8 cellular contexts compared by ENCODE assay signal in the genomic region with DNA sequence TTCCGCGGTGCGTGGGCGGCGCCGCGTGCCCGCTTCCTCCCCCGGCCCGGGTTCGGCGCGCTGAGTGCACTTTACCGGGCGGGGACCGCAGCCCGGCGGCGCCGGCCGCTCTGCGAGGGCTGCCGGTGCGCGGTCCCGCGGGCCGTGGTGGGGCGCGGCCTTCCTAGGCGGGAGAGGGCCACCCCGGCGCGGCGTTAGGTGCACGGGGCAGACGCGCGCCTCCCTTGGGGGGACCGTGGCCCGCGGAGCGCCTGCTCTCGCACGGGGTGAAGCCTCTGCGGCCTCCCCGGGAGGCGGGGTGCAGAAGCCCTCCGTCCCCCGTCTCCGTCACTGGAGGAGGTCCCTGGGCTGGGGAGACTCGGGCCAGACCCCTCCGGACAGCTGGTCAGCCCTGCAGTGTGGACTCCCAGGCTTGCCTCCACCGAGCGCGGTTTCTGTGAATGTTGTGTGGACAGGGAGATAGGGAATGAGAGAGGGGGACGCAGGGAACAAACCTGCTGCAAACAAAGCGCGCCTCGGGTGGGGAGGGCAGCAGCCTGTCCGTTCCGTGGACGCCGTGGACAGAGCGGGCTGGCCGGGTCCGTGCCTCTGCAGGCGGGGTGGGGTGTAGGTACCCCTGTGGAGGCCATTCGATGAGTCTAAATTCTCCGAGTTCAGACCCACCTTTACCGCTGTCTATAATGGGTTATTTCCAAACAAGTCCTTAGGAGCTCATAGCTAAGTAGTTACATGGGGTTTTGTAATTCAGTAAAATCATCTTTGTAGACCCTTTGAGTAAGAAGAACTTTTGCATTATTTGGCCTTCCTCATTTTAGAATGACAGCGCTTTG. TPM values are rescaled to one million over a fixed set of nuclear protein-coding genes. Genes with fewer than 3 reads are reported as not detected.
DNase-seq lines count a peak whose midpoint lies in the region; ATAC-seq and TF ChIP-seq lines count a peak whose summit lies in the region.

No MANE protein-coding gene starts in this region.

- ATAC-seq in HG02610 (IDR thresholded peaks at IDR 0.05; ENCODE audit: unreplicated experiment): peak; percentile 21
- peak; percentile 9 for ATAC-seq in upper lobe of right lung

- peak overlapping the region; percentile 83 for H3K27ac ChIP-seq in colonic mucosa
- peak overlapping the region; percentile 42 for H3K27ac ChIP-seq in upper lobe of right lung

- intact Hi-C loops in activated CD4-positive, alpha-beta T cell treated with anti-CD3 and anti-CD28 coated beads, Interleukin-2, amount 10 ng/mL, durations not matched to agents 24 days and 14 days (cut with micrococcal nuclease): loop anchor here (1.0 to 10.0 kb wide), 4 partner anchors 36 to 298 kb away; a partner anchor contains a TSS
- intact Hi-C loops in colonic mucosa (cut with DNase I) (no loop called here), upper lobe of right lung (cut with DNase I) (no loop called here)

- H3K4me1 ChIP-seq in NT2/D1 (ENCODE audit: insufficient read depth, insufficient read length) (peaks cover 15% of the 10 kb centered on the region), colonic mucosa (peaks cover 4% of the 10 kb centered on the region), upper lobe of right lung (peaks cover 6% of the 10 kb centered on the region)

- H3K9me3 ChIP-seq in NT2/D1 (ENCODE audit: insufficient read depth, low read length) (peaks cover 21% of the 10 kb centered on the region; the same call in 1 of the 2 replicates), colonic mucosa (no peaks in the 10 kb centered on the region), upper lobe of right lung (no peaks in the 10 kb centered on the region)

- no peak for TF ChIP-seq CTCF in colonic mucosa (IDR thresholded peaks at IDR 0.05)
- TF ChIP-seq CTCF in upper lobe of right lung (IDR thresholded peaks at IDR 0.05): no peak

- no peaks in the 10 kb centered on the region for H3K27me3 Mint-ChIP-seq in activated CD4-positive, alpha-beta T cell treated with anti-CD3 and anti-CD28 coated beads, Interleukin-2, amount 10 ng/mL, durations not matched to agents 24 days and 14 days

- H3K9me3 Mint-ChIP-seq in activated CD4-positive, alpha-beta T cell treated with anti-CD3 and anti-CD28 coated beads, Interleukin-2, amount 10 ng/mL, durations not matched to agents 24 days and 14 days: no peaks in the 10 kb centered on the region

- H3K36me3 ChIP-seq in NT2/D1 (ENCODE audit: insufficient read depth, insufficient read length, low read length) (peaks cover 25% of the 10 kb centered on the region), colonic mucosa (no peaks in the 10 kb centered on the region), upper lobe of right lung (no peaks in the 10 kb centered on the region)

- peaks cover 12% of the 10 kb centered on the region for H3K36me3 Mint-ChIP-seq in activated CD4-positive, alpha-beta T cell treated with anti-CD3 and anti-CD28 coated beads, Interleukin-2, amount 10 ng/mL, durations not matched to agents 24 days and 14 days (ENCODE audit: low read depth)

- peaks cover 24% of the 10 kb centered on the region for H3K4me1 Mint-ChIP-seq in activated CD4-positive, alpha-beta T cell treated with anti-CD3 and anti-CD28 coated beads, Interleukin-2, amount 10 ng/mL, durations not matched to agents 24 days and 14 days

- no peak for DNase-seq in activated CD4-positive, alpha-beta T cell treated with anti-CD3 and anti-CD28 coated beads, Interleukin-2, amount 10 ng/mL, durations not matched to agents 24 days and 14 days
- no peak for DNase-seq in activated CD4-positive, alpha-beta T cell treated with anti-CD3 and anti-CD28 coated beads, Interleukin-2, amount 50 U/mL, for 48 hours
- DNase-seq in NT2/D1 (ENCODE audit: low read depth, low spot score): no peak
- peak; percentile 36 for DNase-seq in colonic mucosa
- peak; percentile 43 to 47 for DNase-seq in lung microvascular endothelial cell (ENCODE audit: low read depth in 2 of 2)
- peak; percentile 76 for DNase-seq in upper lobe of right lung
- DNase-seq in NCI-H1105 treated with DMSO at 0.1 percent for 48 hours (lab: John Stamatoyannopoulos, UW): no peak

- H3K9ac ChIP-seq in NT2/D1 (ENCODE audit: insufficient read length, low read depth): peak overlapping the region; percentile 97
- peak overlapping the region; percentile 81 to 84 for H3K9ac ChIP-seq in colonic mucosa (ENCODE audit: low read depth in 2 of 2, low read length in 2 of 2)

- H3K4me3 Mint-ChIP-seq in activated CD4-positive, alpha-beta T cell treated with anti-CD3 and anti-CD28 coated beads, Interleukin-2, amount 10 ng/mL, durations not matched to agents 24 days and 14 days: peak overlapping the region; percentile 93

- H3K27me3 ChIP-seq in NT2/D1 (ENCODE audit: insufficient read depth, insufficient read length) (peaks cover 4% of the 10 kb centered on the region), colonic mucosa (no peaks in the 10 kb centered on the region), upper lobe of right lung (no peaks in the 10 kb centered on the region)

- peak overlapping the region; percentile 72 for H3K27ac Mint-ChIP-seq in activated CD4-positive, alpha-beta T cell treated with anti-CD3 and anti-CD28 coated beads, Interleukin-2, amount 10 ng/mL, durations not matched to agents 24 days and 14 days

- H3K4me3 ChIP-seq in NT2/D1 (ENCODE audit: insufficient read length, low read depth): peak overlapping the region; percentile 97
- peak overlapping the region; percentile 91 for H3K4me3 ChIP-seq in colonic mucosa
- H3K4me3 ChIP-seq in upper lobe of right lung: peak overlapping the region; percentile 83

RNA-seq across cellular contexts. Expression of a gene that starts 0.7 kb away (rescaled TPM):
- total RNA-seq in activated CD4-positive, alpha-beta T cell treated with anti-CD3 and anti-CD28 coated beads, Interleukin-2, amount 10 ng/mL, durations not matched to agents 24 days and 14 days: 117 and 122 TPM in 2 replicates
- 100 to 1,000 TPM in 1 of 2 donors, 10 to 100 TPM in 1; 49.2 to 101 TPM for total RNA-seq in colonic mucosa
- 44.8 and 45.8 TPM in 2 replicates for total RNA-seq in lung microvascular endothelial cell
- total RNA-seq in upper lobe of right lung: 84.5 TPM

RNA-seq across cellular contexts. Expression of a gene that starts 17.2 kb away (rescaled TPM):
- total RNA-seq in activated CD4-positive, alpha-beta T cell treated with anti-CD3 and anti-CD28 coated beads, Interleukin-2, amount 10 ng/mL, durations not matched to agents 24 days and 14 days: 2.9 and 3.7 TPM in 2 replicates
- total RNA-seq in colonic mucosa (10 to 100 TPM; 46.9 to 69.5 TPM), lung microvascular endothelial cell (3.3 and 4.0 TPM in 2 replicates), upper lobe of right lung (27.4 TPM)

RNA-seq across cellular contexts. Expression of a gene that starts 36.1 kb away (rescaled TPM):
- total RNA-seq in activated CD4-positive, alpha-beta T cell treated with anti-CD3 and anti-CD28 coated beads, Interleukin-2, amount 10 ng/mL, durations not matched to agents 24 days and 14 days: 38.7 and 43.4 TPM in 2 replicates
- total RNA-seq in colonic mucosa (10 to 100 TPM; 34.4 to 52.5 TPM), lung microvascular endothelial cell (9.1 and 10.5 TPM in 2 replicates), upper lobe of right lung (21.4 TPM)

RNA-seq across cellular contexts. Expression of a gene that starts 54.1 kb away (rescaled TPM):
- total RNA-seq in activated CD4-positive, alpha-beta T cell treated with anti-CD3 and anti-CD28 coated beads, Interleukin-2, amount 10 ng/mL, durations not matched to agents 24 days and 14 days: 4.9 and 5.4 TPM in 2 replicates
- total RNA-seq in colonic mucosa: 10 to 100 TPM; 34.7 to 35.8 TPM
- total RNA-seq in lung microvascular endothelial cell: 2.6 and 3.2 TPM in 2 replicates
- 11.5 TPM for total RNA-seq in upper lobe of right lung

Comparison
In these comparisons a context has a peak if more than half of its experiments do, and no peak if none do; other contexts are left out.
1. DNase-seq: peak in colonic mucosa (single experiment), lung microvascular endothelial cell (2 of 2) and upper lobe of right lung (single experiment); none in activated CD4-positive, alpha-beta T cell treated with anti-CD3 and anti-CD28 coated beads, Interleukin-2, amount 10 ng/mL, durations not matched to agents 24 days and 14 days (single experiment), activated CD4-positive, alpha-beta T cell treated with anti-CD3 and anti-CD28 coated beads, Interleukin-2, amount 50 U/mL, for 48 hours (0 of 2), NT2/D1 (single experiment) and NCI-H1105 treated with DMSO at 0.1 percent for 48 hours (single experiment).
2. Peak in every context shown above with its lines, with median percentiles within 50 percentile points of each other: H3K4me3 ChIP-seq.